1 cellular context compared by ENCODE assay signal in the genomic region with DNA sequence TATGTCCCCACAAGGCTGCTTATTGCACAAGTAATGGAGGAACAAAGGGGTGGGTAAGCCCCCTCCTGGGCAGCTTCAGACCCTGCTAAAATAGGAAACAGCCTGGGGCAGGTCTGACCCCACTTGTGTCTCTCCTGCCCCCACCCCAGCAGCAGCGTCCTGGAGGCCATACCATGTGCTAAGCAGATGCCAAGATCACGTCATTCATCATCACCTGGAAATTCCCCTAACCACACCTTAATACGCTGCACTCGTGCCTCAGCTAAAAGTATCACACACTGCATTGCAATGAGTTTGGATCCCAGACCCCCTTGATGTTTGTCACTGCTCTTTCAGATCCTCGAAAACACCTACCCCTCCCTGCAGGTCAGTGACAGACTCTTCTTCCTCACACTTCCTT.
TF ChIP-seq lines count a peak whose summit lies in the region.

No MANE protein-coding gene starts in this region.

TF ChIP-seq in GM12878, 131 proteins besides CTCF, POLR2A, EP300 and RAD21:
- TF ChIP-seq, protein P1, sequence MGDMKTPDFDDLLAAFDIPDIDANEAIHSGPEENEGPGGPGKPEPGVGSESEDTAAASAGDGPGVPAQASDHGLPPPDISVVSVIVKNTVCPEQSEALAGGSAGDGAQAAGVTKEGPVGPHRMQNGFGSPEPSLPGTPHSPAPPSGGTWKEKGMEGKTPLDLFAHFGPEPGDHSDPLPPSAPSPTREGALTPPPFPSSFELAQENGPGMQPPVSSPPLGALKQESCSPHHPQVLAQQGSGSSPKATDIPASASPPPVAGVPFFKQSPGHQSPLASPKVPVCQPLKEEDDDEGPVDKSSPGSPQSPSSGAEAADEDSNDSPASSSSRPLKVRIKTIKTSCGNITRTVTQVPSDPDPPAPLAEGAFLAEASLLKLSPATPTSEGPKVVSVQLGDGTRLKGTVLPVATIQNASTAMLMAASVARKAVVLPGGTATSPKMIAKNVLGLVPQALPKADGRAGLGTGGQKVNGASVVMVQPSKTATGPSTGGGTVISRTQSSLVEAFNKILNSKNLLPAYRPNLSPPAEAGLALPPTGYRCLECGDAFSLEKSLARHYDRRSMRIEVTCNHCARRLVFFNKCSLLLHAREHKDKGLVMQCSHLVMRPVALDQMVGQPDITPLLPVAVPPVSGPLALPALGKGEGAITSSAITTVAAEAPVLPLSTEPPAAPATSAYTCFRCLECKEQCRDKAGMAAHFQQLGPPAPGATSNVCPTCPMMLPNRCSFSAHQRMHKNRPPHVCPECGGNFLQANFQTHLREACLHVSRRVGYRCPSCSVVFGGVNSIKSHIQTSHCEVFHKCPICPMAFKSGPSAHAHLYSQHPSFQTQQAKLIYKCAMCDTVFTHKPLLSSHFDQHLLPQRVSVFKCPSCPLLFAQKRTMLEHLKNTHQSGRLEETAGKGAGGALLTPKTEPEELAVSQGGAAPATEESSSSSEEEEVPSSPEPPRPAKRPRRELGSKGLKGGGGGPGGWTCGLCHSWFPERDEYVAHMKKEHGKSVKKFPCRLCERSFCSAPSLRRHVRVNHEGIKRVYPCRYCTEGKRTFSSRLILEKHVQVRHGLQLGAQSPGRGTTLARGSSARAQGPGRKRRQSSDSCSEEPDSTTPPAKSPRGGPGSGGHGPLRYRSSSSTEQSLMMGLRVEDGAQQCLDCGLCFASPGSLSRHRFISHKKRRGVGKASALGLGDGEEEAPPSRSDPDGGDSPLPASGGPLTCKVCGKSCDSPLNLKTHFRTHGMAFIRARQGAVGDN (IDR thresholded peaks at IDR 0.05): peak; percentile 98
- TF ChIP-seq BHLHE40 (IDR thresholded peaks at IDR 0.05; ENCODE audit: borderline replicate concordance in 1 of 2, low read depth in 2 of 2, low read length in 1 of 2): peak; percentile 85 to 93
- 0 out of 2 replicates have a peak, but pooled peaks have one; percentile 32 for TF ChIP-seq CREB1 (IDR thresholded peaks at IDR 0.05; ENCODE audit: low read depth)
- TF ChIP-seq, protein P2, sequence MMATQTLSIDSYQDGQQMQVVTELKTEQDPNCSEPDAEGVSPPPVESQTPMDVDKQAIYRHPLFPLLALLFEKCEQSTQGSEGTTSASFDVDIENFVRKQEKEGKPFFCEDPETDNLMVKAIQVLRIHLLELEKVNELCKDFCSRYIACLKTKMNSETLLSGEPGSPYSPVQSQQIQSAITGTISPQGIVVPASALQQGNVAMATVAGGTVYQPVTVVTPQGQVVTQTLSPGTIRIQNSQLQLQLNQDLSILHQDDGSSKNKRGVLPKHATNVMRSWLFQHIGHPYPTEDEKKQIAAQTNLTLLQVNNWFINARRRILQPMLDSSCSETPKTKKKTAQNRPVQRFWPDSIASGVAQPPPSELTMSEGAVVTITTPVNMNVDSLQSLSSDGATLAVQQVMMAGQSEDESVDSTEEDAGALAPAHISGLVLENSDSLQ (IDR thresholded peaks at IDR 0.05): peak; percentile 33; the same call in 1 of the 2 replicates
- TF ChIP-seq RELA (IDR thresholded peaks at IDR 0.05; ENCODE audit: borderline replicate concordance, partially characterized antibody): peak; percentile 91
- no peak for TF ChIP-seq ZNF217 (IDR thresholded peaks at IDR 0.05)
- TF ChIP-seq IKZF1 (conservative IDR thresholded peaks at IDR 0.05): peak; percentile 62
- peak; percentile 42 to 63; a peak in 3 of 4 replicates for TF ChIP-seq IKZF2 (IDR thresholded peaks at IDR 0.05)
- TF ChIP-seq, protein P3, sequence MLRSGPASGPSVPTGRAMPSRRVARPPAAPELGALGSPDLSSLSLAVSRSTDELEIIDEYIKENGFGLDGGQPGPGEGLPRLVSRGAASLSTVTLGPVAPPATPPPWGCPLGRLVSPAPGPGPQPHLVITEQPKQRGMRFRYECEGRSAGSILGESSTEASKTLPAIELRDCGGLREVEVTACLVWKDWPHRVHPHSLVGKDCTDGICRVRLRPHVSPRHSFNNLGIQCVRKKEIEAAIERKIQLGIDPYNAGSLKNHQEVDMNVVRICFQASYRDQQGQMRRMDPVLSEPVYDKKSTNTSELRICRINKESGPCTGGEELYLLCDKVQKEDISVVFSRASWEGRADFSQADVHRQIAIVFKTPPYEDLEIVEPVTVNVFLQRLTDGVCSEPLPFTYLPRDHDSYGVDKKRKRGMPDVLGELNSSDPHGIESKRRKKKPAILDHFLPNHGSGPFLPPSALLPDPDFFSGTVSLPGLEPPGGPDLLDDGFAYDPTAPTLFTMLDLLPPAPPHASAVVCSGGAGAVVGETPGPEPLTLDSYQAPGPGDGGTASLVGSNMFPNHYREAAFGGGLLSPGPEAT (IDR thresholded peaks at IDR 0.05; ENCODE audit: low read depth): peak; percentile 87
- TF ChIP-seq PAX5 (IDR thresholded peaks at IDR 0.05; ENCODE audit: borderline replicate concordance, low read depth, low read length): 0 out of 2 replicates have a peak, but pooled peaks have one; percentile 10
- peak; percentile 43 for TF ChIP-seq MEF2B (IDR thresholded peaks at IDR 0.05; ENCODE audit: partially characterized antibody, poor library complexity, severe bottlenecking)
- no peak for TF ChIP-seq ETV6 (conservative IDR thresholded peaks at IDR 0.05 in 1 of 2, IDR thresholded peaks at IDR 0.05 in 1 of 2; ENCODE audit: borderline replicate concordance in 1 of 2, low read depth in 1 of 2)
- TF ChIP-seq, protein P4, sequence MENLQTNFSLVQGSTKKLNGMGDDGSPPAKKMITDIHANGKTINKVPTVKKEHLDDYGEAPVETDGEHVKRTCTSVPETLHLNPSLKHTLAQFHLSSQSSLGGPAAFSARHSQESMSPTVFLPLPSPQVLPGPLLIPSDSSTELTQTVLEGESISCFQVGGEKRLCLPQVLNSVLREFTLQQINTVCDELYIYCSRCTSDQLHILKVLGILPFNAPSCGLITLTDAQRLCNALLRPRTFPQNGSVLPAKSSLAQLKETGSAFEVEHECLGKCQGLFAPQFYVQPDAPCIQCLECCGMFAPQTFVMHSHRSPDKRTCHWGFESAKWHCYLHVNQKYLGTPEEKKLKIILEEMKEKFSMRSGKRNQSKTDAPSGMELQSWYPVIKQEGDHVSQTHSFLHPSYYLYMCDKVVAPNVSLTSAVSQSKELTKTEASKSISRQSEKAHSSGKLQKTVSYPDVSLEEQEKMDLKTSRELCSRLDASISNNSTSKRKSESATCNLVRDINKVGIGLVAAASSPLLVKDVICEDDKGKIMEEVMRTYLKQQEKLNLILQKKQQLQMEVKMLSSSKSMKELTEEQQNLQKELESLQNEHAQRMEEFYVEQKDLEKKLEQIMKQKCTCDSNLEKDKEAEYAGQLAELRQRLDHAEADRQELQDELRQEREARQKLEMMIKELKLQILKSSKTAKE (IDR thresholded peaks at IDR 0.05; ENCODE audit: low read depth, poor library complexity, severe bottlenecking): peak; percentile 26
- TF ChIP-seq, protein P5, sequence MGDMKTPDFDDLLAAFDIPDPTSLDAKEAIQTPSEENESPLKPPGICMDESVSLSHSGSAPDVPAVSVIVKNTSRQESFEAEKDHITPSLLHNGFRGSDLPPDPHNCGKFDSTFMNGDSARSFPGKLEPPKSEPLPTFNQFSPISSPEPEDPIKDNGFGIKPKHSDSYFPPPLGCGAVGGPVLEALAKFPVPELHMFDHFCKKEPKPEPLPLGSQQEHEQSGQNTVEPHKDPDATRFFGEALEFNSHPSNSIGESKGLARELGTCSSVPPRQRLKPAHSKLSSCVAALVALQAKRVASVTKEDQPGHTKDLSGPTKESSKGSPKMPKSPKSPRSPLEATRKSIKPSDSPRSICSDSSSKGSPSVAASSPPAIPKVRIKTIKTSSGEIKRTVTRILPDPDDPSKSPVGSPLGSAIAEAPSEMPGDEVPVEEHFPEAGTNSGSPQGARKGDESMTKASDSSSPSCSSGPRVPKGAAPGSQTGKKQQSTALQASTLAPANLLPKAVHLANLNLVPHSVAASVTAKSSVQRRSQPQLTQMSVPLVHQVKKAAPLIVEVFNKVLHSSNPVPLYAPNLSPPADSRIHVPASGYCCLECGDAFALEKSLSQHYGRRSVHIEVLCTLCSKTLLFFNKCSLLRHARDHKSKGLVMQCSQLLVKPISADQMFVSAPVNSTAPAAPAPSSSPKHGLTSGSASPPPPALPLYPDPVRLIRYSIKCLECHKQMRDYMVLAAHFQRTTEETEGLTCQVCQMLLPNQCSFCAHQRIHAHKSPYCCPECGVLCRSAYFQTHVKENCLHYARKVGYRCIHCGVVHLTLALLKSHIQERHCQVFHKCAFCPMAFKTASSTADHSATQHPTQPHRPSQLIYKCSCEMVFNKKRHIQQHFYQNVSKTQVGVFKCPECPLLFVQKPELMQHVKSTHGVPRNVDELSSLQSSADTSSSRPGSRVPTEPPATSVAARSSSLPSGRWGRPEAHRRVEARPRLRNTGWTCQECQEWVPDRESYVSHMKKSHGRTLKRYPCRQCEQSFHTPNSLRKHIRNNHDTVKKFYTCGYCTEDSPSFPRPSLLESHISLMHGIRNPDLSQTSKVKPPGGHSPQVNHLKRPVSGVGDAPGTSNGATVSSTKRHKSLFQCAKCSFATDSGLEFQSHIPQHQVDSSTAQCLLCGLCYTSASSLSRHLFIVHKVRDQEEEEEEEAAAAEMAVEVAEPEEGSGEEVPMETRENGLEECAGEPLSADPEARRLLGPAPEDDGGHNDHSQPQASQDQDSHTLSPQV (IDR thresholded peaks at IDR 0.05): 0 out of 2 replicates have a peak, but pooled peaks have one; percentile 76
- TF ChIP-seq SP1 (IDR thresholded peaks at IDR 0.05; ENCODE audit: low read depth, low read length): peak; percentile 58
- peak; percentile 54; the same call in 1 of the 2 replicates for TF ChIP-seq DPF2 (IDR thresholded peaks at IDR 0.05)
- TF ChIP-seq ATF7 (IDR thresholded peaks at IDR 0.05; ENCODE audit: low read depth): peak; percentile 31; the same call in 1 of the 2 replicates
- no peak for TF ChIP-seq YY1 (IDR thresholded peaks at IDR 0.05; ENCODE audit: low read depth, low read length)
- TF ChIP-seq MAX (IDR thresholded peaks at IDR 0.05; ENCODE audit: low read depth, low read length): peak; percentile 67; the same call in 1 of the 2 replicates
- TF ChIP-seq MLLT1 (IDR thresholded peaks at IDR 0.05): 0 out of 2 replicates have a peak, but pooled peaks have one; percentile 20
- TF ChIP-seq HDAC2 (IDR thresholded peaks at IDR 0.05): no peak
- TF ChIP-seq STAT1 (conservative IDR thresholded peaks at IDR 0.05): no peak
- TF ChIP-seq FOS (IDR thresholded peaks at IDR 0.05; ENCODE audit: borderline replicate concordance, extremely low read depth, insufficient read length): no peak
- peak; percentile 33; the same call in 1 of the 2 replicates for TF ChIP-seq NFIC (IDR thresholded peaks at IDR 0.05; ENCODE audit: low read depth, low read length)
- peak; percentile 87 for TF ChIP-seq RUNX3 (IDR thresholded peaks at IDR 0.05; ENCODE audit: low read length)
- TF ChIP-seq CHD2 (IDR thresholded peaks at IDR 0.05; ENCODE audit: borderline replicate concordance, low read depth, low read length): peak; percentile 24; the same call in 1 of the 2 replicates
- no peak for TF ChIP-seq SPI1 (IDR thresholded peaks at IDR 0.05; ENCODE audit: borderline replicate concordance, insufficient read depth, low read depth, low read length)
- peak; percentile 23; the same call in 1 of the 2 replicates for TF ChIP-seq MTA2 (IDR thresholded peaks at IDR 0.05; ENCODE audit: low read depth)
- TF ChIP-seq TCF12 (IDR thresholded peaks at IDR 0.05; ENCODE audit: low read depth, low read length): 0 out of 2 replicates have a peak, but pooled peaks have one; percentile 47
